In the genomic region with DNA sequence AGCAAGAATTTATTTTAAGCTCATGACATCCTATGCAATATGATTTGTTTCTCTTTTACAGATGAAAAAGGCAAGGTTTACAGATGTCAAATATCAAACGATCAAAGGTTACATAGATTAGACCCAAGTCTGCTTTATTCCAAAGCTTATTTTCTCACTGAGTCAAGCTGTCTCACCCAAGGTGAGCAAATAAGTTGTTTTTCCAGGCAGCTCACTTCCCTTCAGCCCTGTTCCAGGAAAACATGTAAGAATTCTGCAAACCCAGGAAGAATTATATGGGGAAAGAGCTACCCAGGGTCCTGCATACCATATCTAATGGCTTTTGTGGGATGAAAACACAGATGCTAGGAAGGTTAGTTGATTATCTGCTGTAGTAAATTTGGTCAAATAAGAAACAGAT, we compare ENCODE assay signal across 22 cellular contexts.
"Had no signal": no experiment of that assay in that cellular context is flagged by ENCODE, and none has a peak within 500 bp of the region (broad histone marks: within the 10 kb centered on the region; RNA-seq: fewer than 3 reads in every experiment).

No MANE protein-coding gene starts in this region.

- H3K4me1 ChIP-seq: SJCRH30 had no signal

- H3K9me3 ChIP-seq: MG63, SJCRH30 had no signal

- DNase-seq: IMR-90, Karpas-422, KG1, MG63, NCI-H1092, NCI-H1105 treated with DMSO at 0.1 percent for 48 hours, NCI-H1436, NCI-H187, NCI-H2029, NCI-H2081 treated with DMSO at 0.1 percent for 48 hours, NCI-H2171, NCI-H226, NCI-H446, NCI-H510A, NCI-H524 treated with DMSO at 0.1 percent for 48 hours, NCI-H69, NCI-H774, SHP77 treated with DMSO at 0.1 percent for 48 hours, SJCRH30, SW 1271 had no signal

- H3K4me3 ChIP-seq: MG63, SJCRH30 had no signal

- H3K27me3 ChIP-seq: MG63, SJCRH30 had no signal

- H3K27ac ChIP-seq: RWPE1, SJCRH30 had no signal

- ATAC-seq: Panc1 had no signal

- H3K36me3 ChIP-seq: MG63, SJCRH30 had no signal
